ENCODE assay signal across 8 cellular contexts in genomic region chr1:2555634-2556276, GRCh38. TPM values are rescaled to one million over a fixed set of nuclear protein-coding genes. Genes with fewer than 3 reads are reported as not detected.
DNase-seq lines count a peak whose midpoint lies in the region; ATAC-seq, FAIRE-seq and TF ChIP-seq lines count a peak whose summit lies in the region.

No MANE protein-coding gene starts in this region.

- H4K8ac ChIP-seq in H1 (ENCODE audit: extremely low read depth, insufficient read depth, low read length), result peak overlapping the region; percentile 51; the same call in 1 of the 2 replicates

- H2BK120ac ChIP-seq in H1 (replicated peaks; ENCODE audit: low read depth, low read length), result no peak overlapping the region

- H3K56ac ChIP-seq in H1 (replicated peaks; ENCODE audit: insufficient read length, low read depth, low read length), result peak overlapping the region; percentile 16

- H3K27ac ChIP-seq in BLaER1 treated with 17β-estradiol and CSF1 and Interleukin-3, amounts not matched to agents 10 nM and 100 nM, result peak overlapping the region; percentile 77 to 96 (median 91)
- H3K27ac ChIP-seq in H1 (ENCODE audit: low read depth, low read length) (no peak overlapping the region), thyroid gland (peak overlapping the region; percentile 82 to 90 (median 89))

- intact Hi-C loops in natural killer cell (cut with micrococcal nuclease), result loop anchor here (2.0 kb wide), 1 partner anchor 29 kb away; no protein-coding TSS in a partner anchor
- intact Hi-C loops in thyroid gland (cut with DNase I), result no loop called here

- peak overlapping the region; percentile 58 to 92 (median 68) for H3K4me3 ChIP-seq in BLaER1 treated with 17β-estradiol and CSF1 and Interleukin-3, amounts not matched to agents 10 nM and 100 nM
- H3K4me3 ChIP-seq in LNCaP clone FGC (ENCODE audit: low read depth, low read length) (peak overlapping the region; percentile 42), H1 (ENCODE audit: extremely low read depth in 1 of 4, insufficient read depth in 2 of 4, low read depth in 3 of 4, low read length in 4 of 4) (no peak overlapping the region), thyroid gland (replicated peaks in 1 of 3) (peak overlapping the region; percentile 4 to 74 (median 50))

- WGBS in H1 (ENCODE audit: extremely low coverage in 1 of 2, insufficient coverage in 1 of 2, insufficient read length in 1 of 2, insufficient replicate concordance in 2 of 2, low coverage in 1 of 2, low lambda C conversion rate in 2 of 2, missing lambda C conversion rate in 1 of 2), 2 experiments, result 79% methylated on average over 26 of the region's 26 CpGs; no CpG with 5 or more reads in 1 of the 2 experiments
- WGBS in thyroid gland, 2 donors, result 46 to 47% methylated on average over 19 to 22 of the region's 26 CpGs

- H3K14ac ChIP-seq in H1 (ENCODE audit: insufficient read length), result no peak overlapping the region

- peak overlapping the region; percentile 94 to 100 (median 99) for H3K4me2 ChIP-seq in BLaER1 treated with 17β-estradiol and CSF1 and Interleukin-3, amounts not matched to agents 10 nM and 100 nM
- H3K4me2 ChIP-seq in H1 (ENCODE audit: insufficient read depth in 1 of 2, low read depth in 2 of 2, low read length in 2 of 2), result no peak overlapping the region

- peak overlapping the region; percentile 96 to 99 for H3K27ac Mint-ChIP-seq in natural killer cell

- H3K4me3 Mint-ChIP-seq in natural killer cell, result peak overlapping the region; percentile 94

- no peaks in the 10 kb centered on the region for H3K27me3 ChIP-seq in BLaER1 treated with 17β-estradiol and CSF1 and Interleukin-3, amounts not matched to agents 10 nM and 100 nM
- no peaks in the 10 kb centered on the region for H3K27me3 ChIP-seq in H1 (replicated peaks in 1 of 4; ENCODE audit: control insufficient read depth in 3 of 4, extremely low read depth in 1 of 4, insufficient read depth in 3 of 4, low read length in 3 of 4)
- no peaks in the 10 kb centered on the region for H3K27me3 ChIP-seq in thyroid gland

- peaks cover 0 to 44% (median 16%) of the 10 kb centered on the region in 11 experiments; a peak in 15 of 22 replicates for H4K20me1 ChIP-seq in BLaER1 treated with 17β-estradiol and CSF1 and Interleukin-3, amounts not matched to agents 10 nM and 100 nM
- no peaks in the 10 kb centered on the region for H4K20me1 ChIP-seq in H1 (replicated peaks in 1 of 2; ENCODE audit: control insufficient read depth in 1 of 2, insufficient read depth in 2 of 2, low read length in 2 of 2)

- no peaks in the 10 kb centered on the region for H3K36me3 Mint-ChIP-seq in natural killer cell

- TF ChIP-seq CTCF in LNCaP clone FGC (IDR thresholded peaks at IDR 0.05; ENCODE audit: control insufficient read depth, extremely low read depth, insufficient read depth), result no peak
- no peak for TF ChIP-seq CTCF in H1 (IDR thresholded peaks at IDR 0.05; ENCODE audit: control extremely low read depth in 1 of 3, insufficient read depth in 1 of 3, low read depth in 1 of 3, low read length in 3 of 3)
- TF ChIP-seq CTCF in natural killer cell (IDR thresholded peaks at IDR 0.05), result no peak
- no peak for TF ChIP-seq CTCF in thyroid gland (IDR thresholded peaks at IDR 0.05)

- peaks cover 0 to 35% (median 0%) of the 10 kb centered on the region in 11 experiments; a peak in 6 of 22 replicates for H3K36me3 ChIP-seq in BLaER1 treated with 17β-estradiol and CSF1 and Interleukin-3, amounts not matched to agents 10 nM and 100 nM
- no peaks in the 10 kb centered on the region for H3K36me3 ChIP-seq in H1 (ENCODE audit: control insufficient read depth in 2 of 4, insufficient read depth in 4 of 4, low read length in 3 of 4)
- no peaks in the 10 kb centered on the region for H3K36me3 ChIP-seq in thyroid gland

- H3K27me3 Mint-ChIP-seq in natural killer cell (ENCODE audit: low read depth in 2 of 2), result no peaks in the 10 kb centered on the region

- H3K4ac ChIP-seq in H1 (replicated peaks; ENCODE audit: insufficient read length, low read depth, low read length), result no peak overlapping the region

- DNase-seq in LNCaP clone FGC (ENCODE audit: low read depth) (no peak), H1 (ENCODE audit: low read depth in 1 of 2, low spot score in 2 of 2) (no peak), natural killer cell (peak; percentile 80), thyroid gland (peak; percentile 49 to 58), NCI-H1930 (lab: John Stamatoyannopoulos, UW) (no peak)
- DNase-seq in activated CD4-positive, alpha-beta T cell treated with anti-CD3 and anti-CD28 coated beads, Interleukin-2, amount 50 U/mL, for 24 hours (ENCODE audit: low read depth in 1 of 2, low spot score in 1 of 2), result peak; percentile 52 to 68

- H3K23ac ChIP-seq in H1 (ENCODE audit: insufficient read length), result no peak overlapping the region

- H4K5ac ChIP-seq in H1 (ENCODE audit: insufficient read length, low read depth, low read length), result no peak overlapping the region

- peak; percentile 39 for ATAC-seq in GM19395 (IDR thresholded peaks at IDR 0.05; ENCODE audit: unreplicated experiment)
- ATAC-seq in natural killer cell, result peak; percentile 62 to 76 (median 71)

- no peaks in the 10 kb centered on the region for H3K9me3 Mint-ChIP-seq in natural killer cell

- H3K4me1 Mint-ChIP-seq in natural killer cell, result peaks cover 19 to 50% of the 10 kb centered on the region in 2 donors

- CTCF ChIA-PET in H1 (lab: Charles Lee; ENCODE audit: partially characterized antibody), result interaction anchor here (0.7 to 1.6 kb wide), 6 partner anchors 17 to 861 kb away, joined by 3 read pairs; no protein-coding TSS in a partner anchor

- H2AFZ ChIP-seq in H1 (ENCODE audit: low read length), result no peak overlapping the region

- H3K4me1 ChIP-seq in BLaER1 treated with 17β-estradiol and CSF1 and Interleukin-3, amounts not matched to agents 10 nM and 100 nM, result peaks cover 71 to 82% (median 77%) of the 10 kb centered on the region in 10 experiments
- H3K4me1 ChIP-seq in H1 (replicated peaks in 1 of 4; ENCODE audit: control insufficient read depth in 3 of 4, insufficient read depth in 4 of 4, low read length in 3 of 4) (peaks cover 0 to 6% (median 0%) of the 10 kb centered on the region in 4 experiments; a peak in 2 of 7 replicates), thyroid gland (peaks cover 9 to 24% of the 10 kb centered on the region in 2 donors)

- no peaks in the 10 kb centered on the region for H3K23me2 ChIP-seq in H1 (ENCODE audit: low read depth, low read length)

- H3K9ac ChIP-seq in BLaER1 treated with 17β-estradiol and CSF1 and Interleukin-3, amounts not matched to agents 10 nM and 100 nM, result peak overlapping the region; percentile 80 to 95 (median 85)
- H3K9ac ChIP-seq in H1 (replicated peaks in 1 of 4; ENCODE audit: extremely low read depth in 1 of 4, low read depth in 3 of 4, low read length in 3 of 4), result no peak overlapping the region

- no peak overlapping the region for H2BK15ac ChIP-seq in H1 (ENCODE audit: low read length)

- no peaks in the 10 kb centered on the region for H3K9me3 ChIP-seq in BLaER1 treated with 17β-estradiol and CSF1 and Interleukin-3, amounts not matched to agents 10 nM and 100 nM (replicated peaks in 1 of 11)
- H3K9me3 ChIP-seq in H1 (ENCODE audit: insufficient read depth in 2 of 2, low read depth in 1 of 2, low read length in 1 of 2), result no peaks in the 10 kb centered on the region; a peak in 1 of 4 replicates
- H3K9me3 ChIP-seq in thyroid gland, result no peaks in the 10 kb centered on the region

- no peak for FAIRE-seq in H1 (lab: Jason Lieb, UNC)

- H3K79me1 ChIP-seq in H1 (ENCODE audit: low read depth, low read length), result no peaks in the 10 kb centered on the region

- no peak overlapping the region for H2BK20ac ChIP-seq in H1 (ENCODE audit: low read length)

- POLR2A ChIA-PET in H1 (lab: Charles Lee; ENCODE audit: partially characterized antibody), result interaction anchor here (0.9 kb wide), 1 partner anchor 9 kb away, joined by 3 read pairs; no protein-coding TSS in a partner anchor

- H3K18ac ChIP-seq in H1 (ENCODE audit: extremely low read depth, low read length), result no peak overlapping the region

- TF ChIP-seq RAD21 in H1 (IDR thresholded peaks at IDR 0.05 in 1 of 2, conservative IDR thresholded peaks at IDR 0.05 in 1 of 2; ENCODE audit: low read depth in 2 of 2, low read length in 2 of 2), result no peak

- H2BK12ac ChIP-seq in H1 (ENCODE audit: low read depth, low read length), result no peak overlapping the region; the same call in 1 of the 2 replicates

- no peak overlapping the region for H2BK5ac ChIP-seq in H1 (ENCODE audit: low read depth, low read length)

- no peaks in the 10 kb centered on the region for H3K79me2 ChIP-seq in H1 (ENCODE audit: control insufficient read depth in 1 of 2, insufficient read depth in 2 of 2, low read length in 2 of 2)

- H2AK5ac ChIP-seq in H1 (ENCODE audit: low read depth, low read length), result no peak overlapping the region

- H4K91ac ChIP-seq in H1 (replicated peaks; ENCODE audit: insufficient read length, low read length), result no peak overlapping the region

- TF ChIP-seq EP300 in H1 (IDR thresholded peaks at IDR 0.05; ENCODE audit: borderline replicate concordance in 1 of 2, low read depth in 2 of 2, low read length in 2 of 2), result no peak

- no peak for TF ChIP-seq POLR2A in H1 (IDR thresholded peaks at IDR 0.05; ENCODE audit: control extremely low read depth in 1 of 2, low read depth in 2 of 2, low read length in 2 of 2)
- TF ChIP-seq POLR2A in thyroid gland (IDR thresholded peaks at IDR 0.05), result peak in 1 of 2 donors; percentile 31

RNA-seq across cellular contexts. Expression of gene TNFRSF14, which starts 0.4 kb away (rescaled TPM):
- total RNA-seq in H1 (2021; fragmentation: NEBNext Ultra II Directional; extraction: Animal tissue kit (Norgen Biotek cat#: 25700)), result 0.50 and 0.65 TPM in 2 replicates
- polyA plus RNA-seq in H1 (2011; rRNA removed), result 0.13 and 0.36 TPM in 2 replicates
- polyA plus RNA-seq in H1 (2011; cell fraction: cytosol; rRNA removed), result 0.43 TPM
- polyA plus RNA-seq in H1 (2011; cell fraction: nucleus; rRNA removed), result 1.1 TPM
- 0.17 to 0.35 TPM (median 0.24 TPM) in 3 of 4 replicates, not detected in the other for polyA plus RNA-seq in H1 (2012, experiment 1 of 2)
- polyA plus RNA-seq in H1 (2012, experiment 2 of 2), result not detected
- polyA plus RNA-seq in H1 (2013, experiment 1 of 2), result 0.08 TPM
- 0.09 TPM for polyA plus RNA-seq in H1 (2013, experiment 2 of 2)
- polyA minus RNA-seq in H1 (2011; rRNA and poly(A)+ RNA removed), result 0.22 and 0.32 TPM in 2 replicates
- polyA minus RNA-seq in H1 (2011; cell fraction: cytosol; rRNA and poly(A)+ RNA removed), result not detected
- polyA minus RNA-seq in H1 (2011; cell fraction: nucleus; rRNA and poly(A)+ RNA removed), result 1.5 TPM
- total RNA-seq in natural killer cell, result 100 to 1,000 TPM; 228 to 266 (median 262) TPM
- 10 to 100 TPM; 36.3 to 47.5 (median 46.7) TPM for total RNA-seq in thyroid gland

RNA-seq across cellular contexts. Expression of gene HES5, which starts 25.7 kb away (rescaled TPM):
- total RNA-seq in H1 (2021; fragmentation: NEBNext Ultra II Directional; extraction: Animal tissue kit (Norgen Biotek cat#: 25700)), result 0.22 and 0.25 TPM in 2 replicates
- 0.08 TPM in 1 of 2 replicates, not detected in the other for polyA plus RNA-seq in H1 (2011; rRNA removed)
- polyA plus RNA-seq in H1 (2011; cell fraction: cytosol; rRNA removed), result 0.05 TPM
- 0.17 TPM for polyA plus RNA-seq in H1 (2011; cell fraction: nucleus; rRNA removed)
- 0.13 to 0.29 TPM in 2 of 4 replicates, not detected in the others for polyA plus RNA-seq in H1 (2012, experiment 1 of 2)
- polyA plus RNA-seq in H1 (2012, experiment 2 of 2), result 0.13 TPM
- 0.04 TPM for polyA plus RNA-seq in H1 (2013, experiment 1 of 2)
- polyA plus RNA-seq in H1 (2013, experiment 2 of 2), result 0.04 TPM
- polyA minus RNA-seq in H1 (2011; rRNA and poly(A)+ RNA removed), result 0.28 TPM in 1 of 2 replicates, not detected in the other
- polyA minus RNA-seq in H1 (2011; cell fraction: cytosol; rRNA and poly(A)+ RNA removed), result not detected
- not detected for polyA minus RNA-seq in H1 (2011; cell fraction: nucleus; rRNA and poly(A)+ RNA removed)
- total RNA-seq in natural killer cell (not detected), thyroid gland (not detected)

RNA-seq across cellular contexts. Expression of gene PANK4, which starts 29.4 kb away (rescaled TPM):
- total RNA-seq in H1 (2021; fragmentation: NEBNext Ultra II Directional; extraction: Animal tissue kit (Norgen Biotek cat#: 25700)), result 29.7 and 35.4 TPM in 2 replicates
- polyA plus RNA-seq in H1 (2011; rRNA removed), result 20.1 and 24.4 TPM in 2 replicates
- polyA plus RNA-seq in H1 (2011; cell fraction: cytosol; rRNA removed), result 24.0 TPM
- polyA plus RNA-seq in H1 (2011; cell fraction: nucleus; rRNA removed), result 110 TPM
- 20.2 to 27.0 TPM (median 21.6 TPM) in 4 replicates for polyA plus RNA-seq in H1 (2012, experiment 1 of 2)
- 14.8 TPM for polyA plus RNA-seq in H1 (2012, experiment 2 of 2)
- 12.0 TPM for polyA plus RNA-seq in H1 (2013, experiment 1 of 2)
- 11.1 TPM for polyA plus RNA-seq in H1 (2013, experiment 2 of 2)
- 24.4 and 25.4 TPM in 2 replicates for polyA minus RNA-seq in H1 (2011; rRNA and poly(A)+ RNA removed)
- 24.7 TPM for polyA minus RNA-seq in H1 (2011; cell fraction: cytosol; rRNA and poly(A)+ RNA removed)
- polyA minus RNA-seq in H1 (2011; cell fraction: nucleus; rRNA and poly(A)+ RNA removed), result 116 TPM
- 10 to 100 TPM; 48.2 to 75.7 (median 61.8) TPM for total RNA-seq in natural killer cell
- total RNA-seq in thyroid gland, result 10 to 100 TPM; 29.3 to 39.9 (median 38.0) TPM

RNA-seq across cellular contexts. Expression of gene PRXL2B, which starts 30.8 kb away (rescaled TPM):
- 44.4 and 46.0 TPM in 2 replicates for total RNA-seq in H1 (2021; fragmentation: NEBNext Ultra II Directional; extraction: Animal tissue kit (Norgen Biotek cat#: 25700))
- 35.3 and 54.6 TPM in 2 replicates for polyA plus RNA-seq in H1 (2011; rRNA removed)
- polyA plus RNA-seq in H1 (2011; cell fraction: cytosol; rRNA removed), result 39.9 TPM
- polyA plus RNA-seq in H1 (2011; cell fraction: nucleus; rRNA removed), result 87.5 TPM
- polyA plus RNA-seq in H1 (2012, experiment 1 of 2), result 35.5 to 45.3 TPM (median 42.8 TPM) in 4 replicates
- 46.9 TPM for polyA plus RNA-seq in H1 (2012, experiment 2 of 2)
- polyA plus RNA-seq in H1 (2013, experiment 1 of 2), result 27.5 TPM
- polyA plus RNA-seq in H1 (2013, experiment 2 of 2), result 26.7 TPM
- polyA minus RNA-seq in H1 (2011; rRNA and poly(A)+ RNA removed), result 15.9 and 21.5 TPM in 2 replicates
- polyA minus RNA-seq in H1 (2011; cell fraction: cytosol; rRNA and poly(A)+ RNA removed), result 18.1 TPM
- polyA minus RNA-seq in H1 (2011; cell fraction: nucleus; rRNA and poly(A)+ RNA removed), result 16.7 TPM
- total RNA-seq in natural killer cell, result 10 to 100 TPM; 11.3 to 15.1 (median 11.6) TPM
- 10 to 100 TPM; 14.6 to 24.7 (median 18.0) TPM for total RNA-seq in thyroid gland

Comparison
In these comparisons a context has a peak if more than half of its experiments do, and no peak if none do; other contexts are left out.
1. H3K4me2 ChIP-seq: peak in BLaER1 treated with 17β-estradiol and CSF1 and Interleukin-3, amounts not matched to agents 10 nM and 100 nM (11 of 11); none in H1 (0 of 2).
2. H3K4me3 ChIP-seq: peak in BLaER1 treated with 17β-estradiol and CSF1 and Interleukin-3, amounts not matched to agents 10 nM and 100 nM (10 of 10), LNCaP clone FGC (single experiment) and thyroid gland (3 of 3); none in H1 (0 of 4).
3. H3K9ac ChIP-seq: peak in BLaER1 treated with 17β-estradiol and CSF1 and Interleukin-3, amounts not matched to agents 10 nM and 100 nM (11 of 11); none in H1 (0 of 4).
4. DNase-seq: peak in activated CD4-positive, alpha-beta T cell treated with anti-CD3 and anti-CD28 coated beads, Interleukin-2, amount 50 U/mL, for 24 hours (2 of 2), natural killer cell (single experiment) and thyroid gland (2 of 2); none in LNCaP clone FGC (single experiment), H1 (0 of 2) and NCI-H1930 (0 of 2).
5. RNA of gene TNFRSF14, which starts 0.4 kb away (total RNA-seq): 228 to 266 TPM in natural killer cell and 36.3 to 47.5 TPM in thyroid gland; 0.50 to 0.65 TPM in H1; every median in the first group is over 10 times any median in the second.